Comparison of ENCODE assay signal across 8 cellular contexts in genomic region chr1:43975249-43975961, GRCh38. TPM values are rescaled to one million over a fixed set of nuclear protein-coding genes. Genes with fewer than 3 reads are reported as not detected.
DNase-seq lines count a peak whose midpoint lies in the region; ATAC-seq and TF ChIP-seq lines count a peak whose summit lies in the region.

No MANE protein-coding gene starts in this region.

- H3K36me3 Mint-ChIP-seq in activated naive CD4-positive, alpha-beta T cell treated with anti-CD3 and anti-CD28 coated beads for 36 hours (ENCODE audit: low read depth): peaks cover 38% of the 10 kb centered on the region

- no peak for TF ChIP-seq CTCF in omental fat pad (IDR thresholded peaks at IDR 0.05)

- H3K9me3 Mint-ChIP-seq in activated naive CD4-positive, alpha-beta T cell treated with anti-CD3 and anti-CD28 coated beads for 36 hours: no peaks in the 10 kb centered on the region

- peaks cover 50% of the 10 kb centered on the region for H3K4me1 Mint-ChIP-seq in activated naive CD4-positive, alpha-beta T cell treated with anti-CD3 and anti-CD28 coated beads for 36 hours (ENCODE audit: low read depth)

- CTCF ChIA-PET in activated naive CD4-positive, alpha-beta T cell treated with anti-CD3 and anti-CD28 coated beads for 36 hours (lab: Charles Lee): interaction anchor here (0.6 to 1.8 kb wide), 7 partner anchors 13 to 262 kb away, joined by 3 to 7 read pairs (median 3); partner anchors contain the start of gene IPO13

- H3K27ac Mint-ChIP-seq in activated naive CD4-positive, alpha-beta T cell treated with anti-CD3 and anti-CD28 coated beads for 36 hours: peak overlapping the region; percentile 54

- peak; percentile 43 for DNase-seq in activated naive CD4-positive, alpha-beta T cell treated with anti-CD3 and anti-CD28 coated beads for 36 hours
- DNase-seq in activated naive CD4-positive, alpha-beta T cell treated with anti-CD3 and anti-CD28 coated beads, Interleukin-2, amount 50 U/mL, for 16 hours: no peak
- DNase-seq in MV-4-11 (lab: John Stamatoyannopoulos, UW) (peak; percentile 71), head of caudate nucleus (peak in 28 of 42 donors; percentile 27 to 69 (median 52)), omental fat pad (ENCODE audit: low spot score) (no peak)
- peak; percentile 74 for DNase-seq in activated effector memory CD4-positive, alpha-beta T cell treated with anti-CD3 and anti-CD28 coated beads, Interleukin-2, amount 50 U/mL, for 16 hours

- ATAC-seq in omental fat pad (ENCODE audit: low FRiP score) (peak; percentile 3), HG03442 (IDR thresholded peaks at IDR 0.05; ENCODE audit: unreplicated experiment) (no peak), GM21529 (IDR thresholded peaks at IDR 0.05; ENCODE audit: unreplicated experiment) (no peak)

- intact Hi-C loops in activated naive CD4-positive, alpha-beta T cell treated with anti-CD3 and anti-CD28 coated beads for 36 hours (cut with micrococcal nuclease): loop anchor here (2.0 kb wide), 1 partner anchor 55 kb away; the partner anchor contains the start of gene SLC6A9
- intact Hi-C loops in head of caudate nucleus (cut with DNase I): no loop called here

- H3K27me3 Mint-ChIP-seq in activated naive CD4-positive, alpha-beta T cell treated with anti-CD3 and anti-CD28 coated beads for 36 hours (ENCODE audit: low read depth): no peaks in the 10 kb centered on the region

- peak overlapping the region; percentile 85 for H3K4me3 Mint-ChIP-seq in activated naive CD4-positive, alpha-beta T cell treated with anti-CD3 and anti-CD28 coated beads for 36 hours

RNA-seq across cellular contexts. Expression of gene ATP6V0B, which starts 0.6 kb away (rescaled TPM):
- total RNA-seq in activated naive CD4-positive, alpha-beta T cell treated with anti-CD3 and anti-CD28 coated beads for 36 hours: 10 to 100 TPM; 44.2 to 52.6 TPM
- 100 to 1,000 TPM; 111 to 223 (median 139) TPM for total RNA-seq in omental fat pad

RNA-seq across cellular contexts. Expression of gene B4GALT2, which starts 3.6 kb away (rescaled TPM):
- total RNA-seq in activated naive CD4-positive, alpha-beta T cell treated with anti-CD3 and anti-CD28 coated beads for 36 hours: 10 to 100 TPM; 18.7 to 19.2 TPM
- total RNA-seq in omental fat pad: 10 to 100 TPM; 20.3 to 67.9 (median 42.6) TPM

RNA-seq across cellular contexts. Expression of gene DPH2, which starts 5.6 kb away (rescaled TPM):
- total RNA-seq in activated naive CD4-positive, alpha-beta T cell treated with anti-CD3 and anti-CD28 coated beads for 36 hours: 10 to 100 TPM; 22.2 to 27.7 TPM
- 10 to 100 TPM; 18.1 to 67.5 (median 23.1) TPM for total RNA-seq in omental fat pad

RNA-seq across cellular contexts. Expression of gene CCDC24, which starts 16.0 kb away (rescaled TPM):
- 1 to 10 TPM in 1 of 2 experiments, under 1 TPM in 1; 0.91 to 1.6 TPM for total RNA-seq in activated naive CD4-positive, alpha-beta T cell treated with anti-CD3 and anti-CD28 coated beads for 36 hours
- 1 to 10 TPM; 2.3 to 3.6 (median 2.8) TPM for total RNA-seq in omental fat pad

RNA-seq across cellular contexts. Expression of gene IPO13, which starts 28.7 kb away (rescaled TPM):
- total RNA-seq in activated naive CD4-positive, alpha-beta T cell treated with anti-CD3 and anti-CD28 coated beads for 36 hours: 10 to 100 TPM in 1 of 2 experiments, 1 to 10 TPM in 1; 8.0 to 12.4 TPM
- total RNA-seq in omental fat pad: 10 to 100 TPM; 18.7 to 23.2 (median 21.1) TPM

Comparison
In these comparisons a context has a peak if more than half of its experiments do, and no peak if none do; other contexts are left out.
1. DNase-seq: peak in activated naive CD4-positive, alpha-beta T cell treated with anti-CD3 and anti-CD28 coated beads for 36 hours (single experiment), MV-4-11 (single experiment), activated effector memory CD4-positive, alpha-beta T cell treated with anti-CD3 and anti-CD28 coated beads, Interleukin-2, amount 50 U/mL, for 16 hours (single experiment) and head of caudate nucleus (28 of 42); none in activated naive CD4-positive, alpha-beta T cell treated with anti-CD3 and anti-CD28 coated beads, Interleukin-2, amount 50 U/mL, for 16 hours (single experiment) and omental fat pad (single experiment).